ENCODE assay signal across 29 cellular contexts in genomic region chr1:172416482-172417035, GRCh38. TPM values are rescaled to one million over a fixed set of nuclear protein-coding genes. Genes with fewer than 3 reads are reported as not detected.
"Had no signal": no experiment of that assay in that cellular context is flagged by ENCODE, and none has a peak within 500 bp of the region (broad histone marks: within the 10 kb centered on the region; RNA-seq: fewer than 3 reads in every experiment).

No MANE protein-coding gene starts in this region.

- H3K4me3 Mint-ChIP-seq: naive thymus-derived CD4-positive, alpha-beta T cell; stimulated activated naive B cell treated with anti-CD40 and anti-IgM and Interleukin-4, amounts not matched to agents 10 μg/mL and 1 μg/mL and 100 μg/mL, for 72 hours; stimulated activated naive CD8-positive, alpha-beta T cell treated with anti-CD3 and anti-CD28 coated beads, Interleukin-15, Interleukin-2, amounts not matched to agents 100 ng/mL and 50 ng/mL, for 24 hours had no signal

- H3K27me3 ChIP-seq: dorsolateral prefrontal cortex, gastrocnemius medialis, ovary, sigmoid colon, spleen, tibial nerve, upper lobe of left lung had no signal

- H3K27me3 Mint-ChIP-seq: stimulated activated naive B cell treated with anti-CD40 and anti-IgM and Interleukin-4, amounts not matched to agents 10 μg/mL and 1 μg/mL and 100 μg/mL, for 72 hours; stimulated activated naive CD8-positive, alpha-beta T cell treated with anti-CD3 and anti-CD28 coated beads, Interleukin-15, Interleukin-2, amounts not matched to agents 100 ng/mL and 50 ng/mL, for 24 hours had no signal

- H3K4me1 Mint-ChIP-seq: stimulated activated naive B cell treated with anti-CD40 and anti-IgM and Interleukin-4, amounts not matched to agents 10 μg/mL and 1 μg/mL and 100 μg/mL, for 72 hours had no signal

- H3K27ac ChIP-seq: gastrocnemius medialis, left ventricle myocardium inferior, lower lobe of right lung, ovary, psoas muscle, sigmoid colon, spleen, thoracic aorta, tibial nerve, upper lobe of left lung had no signal

- H3K36me3 ChIP-seq: gastrocnemius medialis, left ventricle myocardium inferior, lower lobe of right lung, ovary, sigmoid colon, spleen, thoracic aorta, upper lobe of left lung had no signal

- ATAC-seq: esophagus mucosa; gastrocnemius medialis; lower lobe of right lung; naive thymus-derived CD4-positive, alpha-beta T cell; psoas muscle; right cardiac atrium; stimulated activated naive B cell treated with anti-CD40 and anti-IgM and Interleukin-4, amounts not matched to agents 10 μg/mL and 1 μg/mL and 100 μg/mL, for 72 hours had no signal

- FAIRE-seq: colon, kidney, urothelium cell line had no signal

- H3K9me3 Mint-ChIP-seq: naive thymus-derived CD4-positive, alpha-beta T cell; stimulated activated naive B cell treated with anti-CD40 and anti-IgM and Interleukin-4, amounts not matched to agents 10 μg/mL and 1 μg/mL and 100 μg/mL, for 72 hours; stimulated activated naive CD8-positive, alpha-beta T cell treated with anti-CD3 and anti-CD28 coated beads, Interleukin-15, Interleukin-2, amounts not matched to agents 100 ng/mL and 50 ng/mL, for 24 hours had no signal

- DNase-seq: dorsolateral prefrontal cortex; effector CD4-positive, alpha-beta T cell; foreskin fibroblast; gastrocnemius medialis; head of caudate nucleus; kidney; left ventricle myocardium inferior; lower lobe of right lung; midbrain; naive thymus-derived CD4-positive, alpha-beta T cell; occipital lobe; ovary; posterior cingulate gyrus; psoas muscle; right cardiac atrium; sigmoid colon; spleen; stimulated activated naive B cell treated with anti-CD40 and anti-IgM and Interleukin-4, amounts not matched to agents 10 μg/mL and 1 μg/mL and 100 μg/mL, for 72 hours; upper lobe of left lung had no signal

- H3K4me3 ChIP-seq: dorsolateral prefrontal cortex, gastrocnemius medialis, left ventricle myocardium inferior, lower lobe of right lung, ovary, psoas muscle, sigmoid colon, spleen, thoracic aorta, tibial nerve, upper lobe of left lung had no signal

- H3K27ac Mint-ChIP-seq: stimulated activated naive B cell treated with anti-CD40 and anti-IgM and Interleukin-4, amounts not matched to agents 10 μg/mL and 1 μg/mL and 100 μg/mL, for 72 hours; stimulated activated naive CD8-positive, alpha-beta T cell treated with anti-CD3 and anti-CD28 coated beads, Interleukin-15, Interleukin-2, amounts not matched to agents 100 ng/mL and 50 ng/mL, for 24 hours had no signal

RNA-seq across cellular contexts. Expression of gene C1orf105, which starts 3.9 kb away (rescaled TPM):
- total RNA-seq: cerebellum, esophagus mucosa, glomerular endothelial cell, kidney, lower lobe of right lung, mucosa of gallbladder, occipital lobe, ovary, renal cortical epithelial cell, sigmoid colon, spleen, thoracic aorta, tibial nerve, upper lobe of left lung had no signal
